11 cellular contexts compared by ENCODE assay signal in genomic region chr14:40476005-40476404, GRCh38.
"Had no signal": no experiment of that assay in that cellular context is flagged by ENCODE, and none has a peak within 500 bp of the region (broad histone marks: within the 10 kb centered on the region; RNA-seq: fewer than 3 reads in every experiment).

No MANE protein-coding gene starts in this region.

- H3K4me2 ChIP-seq: GM23338 had no signal

- H3K4me3 ChIP-seq: GM23248, GM23338, HAP-1 had no signal

- H3K9me3 ChIP-seq: HAP-1 had no signal

- H3K9ac ChIP-seq: GM23248 had no signal

- H3K36me3 ChIP-seq: HAP-1 had no signal

- FAIRE-seq: H1, H54 had no signal

- H2AFZ ChIP-seq: GM23248, GM23338 had no signal

- H3K27ac ChIP-seq: GM23248 had no signal

- DNase-seq: GM23248, GOT3, H7, H9, HCEC 1CT, HFFc6 had no signal

- H3K4me1 ChIP-seq: HAP-1 had no signal

- ATAC-seq: GM23338, HCT116 had no signal
